Comparison of ENCODE assay signal across 10 cellular contexts in the genomic region with DNA sequence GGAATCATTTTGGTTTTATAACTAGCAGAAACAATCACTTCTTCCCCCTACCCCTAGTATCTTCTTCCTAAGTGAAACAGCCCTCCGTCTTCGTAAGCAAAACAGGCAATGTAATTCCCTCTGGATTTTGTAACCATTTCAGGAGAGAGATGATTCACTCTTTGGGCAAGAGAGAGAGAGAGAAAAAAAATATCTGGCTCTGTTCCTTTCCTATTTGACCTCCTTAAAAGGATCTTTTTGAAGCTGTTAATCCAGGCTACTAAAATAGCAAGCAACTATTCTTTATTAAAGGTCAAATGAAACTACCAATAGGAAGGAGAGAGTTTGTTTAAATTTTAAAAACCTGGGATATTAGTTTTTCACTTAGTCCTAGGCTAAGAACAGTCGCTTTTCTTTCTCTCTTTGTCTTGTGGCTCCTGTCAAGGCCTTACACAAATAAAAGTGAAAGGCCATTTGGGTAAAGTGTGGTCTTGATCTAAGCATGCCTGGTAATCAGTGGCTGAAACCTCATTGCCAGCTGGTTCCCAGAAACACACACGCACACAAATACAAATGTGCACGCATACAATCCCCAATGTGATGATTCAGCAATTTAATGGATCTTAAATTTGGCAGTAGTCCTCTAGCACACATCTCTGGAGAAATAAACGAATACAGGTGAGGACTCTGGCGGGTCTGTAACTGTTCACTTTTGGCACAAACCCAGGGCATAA.
DNase-seq lines count a peak whose midpoint lies in the region; ATAC-seq and TF ChIP-seq lines count a peak whose summit lies in the region.
"Had no signal": no experiment of that assay in that cellular context is flagged by ENCODE, and none has a peak within 500 bp of the region (broad histone marks: within the 10 kb centered on the region; RNA-seq: fewer than 3 reads in every experiment).

No MANE protein-coding gene starts in this region.

- peak overlapping the region; percentile 25 to 86 (median 65) for H3K27ac Mint-ChIP-seq in nephron

- H3K4me3 ChIP-seq in AG09309 (ENCODE audit: control insufficient read depth, low read depth, low read length) (no peak overlapping the region), endocrine pancreas (ENCODE audit: control insufficient read depth, insufficient read depth, low read length) (peak overlapping the region; percentile 29)

- H3K9ac ChIP-seq in endocrine pancreas (ENCODE audit: control insufficient read depth, insufficient read depth, low read length): no peak overlapping the region

- no peaks in the 10 kb centered on the region for H3K9me3 ChIP-seq in endocrine pancreas (ENCODE audit: control insufficient read depth, low read length)
- H3K9me3 ChIP-seq: neutrophil had no signal

- H3K27me3 ChIP-seq in endocrine pancreas (ENCODE audit: control insufficient read depth, insufficient read depth, low read length): no peaks in the 10 kb centered on the region

- peaks cover 17% of the 10 kb centered on the region for H3K4me1 Mint-ChIP-seq in nephron

- H3K36me3 ChIP-seq in endocrine pancreas (ENCODE audit: control insufficient read depth, insufficient read depth, low read length): no peaks in the 10 kb centered on the region
- H3K36me3 ChIP-seq: neutrophil had no signal

- DNase-seq in AG09309 (ENCODE audit: low read depth): peak; percentile 71
- DNase-seq in NCI-H460 (ENCODE audit: extremely low read depth, low read depth): peak; percentile 44
- DNase-seq in GM13977 (ENCODE audit: low spot score): no peak
- DNase-seq in RKO (ENCODE audit: low spot score): no peak
- no peak for DNase-seq in SIG-M5 treated with dmso at 0.1 percent for 504 hours (lab: John Stamatoyannopoulos, UW; ENCODE audit: unreplicated experiment)
- DNase-seq: activated effector memory CD4-positive, alpha-beta T cell treated with Interleukin-2 at 50 U/mL for 16 hours had no signal

- H3K4me3 Mint-ChIP-seq in nephron: peak overlapping the region in 1 of 3 experiments; percentile 41

- peaks cover 4% of the 10 kb centered on the region for H3K36me3 Mint-ChIP-seq in nephron (ENCODE audit: low read depth)

- in situ Hi-C loops in GM13977 (cut with MboI; ENCODE audit: low pct_unique_long_range_greater_than_20kb, low sequenced_read_pairs, unreplicated experiment): no loop called here

- H3K9me3 Mint-ChIP-seq in nephron: peaks cover 5% of the 10 kb centered on the region

- peaks cover 5% of the 10 kb centered on the region for H3K4me1 ChIP-seq in endocrine pancreas (ENCODE audit: control insufficient read depth, insufficient read depth, low read length)

- no peaks in the 10 kb centered on the region for H3K27me3 Mint-ChIP-seq in nephron (ENCODE audit: low read depth)

- TF ChIP-seq CTCF in AG09309 (IDR thresholded peaks at IDR 0.05; ENCODE audit: control insufficient read depth, insufficient read depth, low read depth, low read length, missing control alignments) (no peak), nephron (IDR thresholded peaks at IDR 0.05; ENCODE audit: unreplicated experiment in 3 of 3) (no peak), GM13977 (IDR thresholded peaks at IDR 0.05; ENCODE audit: extremely low read depth, insufficient read depth, missing control alignments) (no peak)

- no peak for ATAC-seq in HG02970 (IDR thresholded peaks at IDR 0.05; ENCODE audit: low FRiP score, unreplicated experiment)

Comparison
In these comparisons a context has a peak if more than half of its experiments do, and no peak if none do; other contexts are left out.
1. DNase-seq: peak in AG09309 (single experiment) and NCI-H460 (single experiment); none in GM13977 (single experiment), RKO (single experiment) and SIG-M5 treated with dmso at 0.1 percent for 504 hours (single experiment).